17 cellular contexts compared by ENCODE assay signal in genomic region chr5:176524987-176525386, GRCh38. TPM values are rescaled to one million over a fixed set of nuclear protein-coding genes. Genes with fewer than 3 reads are reported as not detected.
DNase-seq lines count a peak whose midpoint lies in the region; ATAC-seq and TF ChIP-seq lines count a peak whose summit lies in the region.
"Had no signal": no experiment of that assay in that cellular context is flagged by ENCODE, and none has a peak within 500 bp of the region (broad histone marks: within the 10 kb centered on the region; RNA-seq: fewer than 3 reads in every experiment).

No MANE protein-coding gene starts in this region.

- peaks cover 35% of the 10 kb centered on the region for H3K4me1 Mint-ChIP-seq in CD8-positive, alpha-beta T cell (ENCODE audit: low read depth)
- H3K4me1 Mint-ChIP-seq in naive thymus-derived CD4-positive, alpha-beta T cell: peaks cover 7 to 54% (median 27%) of the 10 kb centered on the region in 7 donors
- no peaks in the 10 kb centered on the region for H3K4me1 Mint-ChIP-seq in type B pancreatic cell (ENCODE audit: unreplicated experiment)
- H3K4me1 Mint-ChIP-seq in effector memory CD8-positive, alpha-beta T cell (ENCODE audit: low read depth in 2 of 2): peaks cover 16 to 18% of the 10 kb centered on the region in 2 donors

- DNase-seq in CD8-positive, alpha-beta T cell: no peak
- DNase-seq in RWPE1 (ENCODE audit: low spot score) (no peak), type B pancreatic cell (ENCODE audit: extremely low spot score, unreplicated experiment) (no peak), NCI-H146 (lab: John Stamatoyannopoulos, UW) (no peak)
- no peak for DNase-seq in naive thymus-derived CD4-positive, alpha-beta T cell
- no peak for DNase-seq in effector memory CD8-positive, alpha-beta T cell
- DNase-seq: C1 segment of cervical spinal cord; CD4-positive, alpha-beta memory T cell; COR-L47; DMS153; DND-41; GDM1; HCEC 1CT; HFFc6 had no signal

- peaks cover 35% of the 10 kb centered on the region for H3K36me3 Mint-ChIP-seq in CD8-positive, alpha-beta T cell
- H3K36me3 Mint-ChIP-seq in naive thymus-derived CD4-positive, alpha-beta T cell: peaks cover 0 to 15% (median 4%) of the 10 kb centered on the region in 5 donors
- no peaks in the 10 kb centered on the region for H3K36me3 Mint-ChIP-seq in type B pancreatic cell
- peaks cover 36% of the 10 kb centered on the region for H3K36me3 Mint-ChIP-seq in effector memory CD8-positive, alpha-beta T cell (ENCODE audit: insufficient read depth)

- TF ChIP-seq CTCF in CD8-positive, alpha-beta T cell (IDR thresholded peaks at IDR 0.05): no peak
- no peak for TF ChIP-seq CTCF in RWPE1 (conservative IDR thresholded peaks at IDR 0.05; ENCODE audit: low read depth)
- no peak for TF ChIP-seq CTCF in type B pancreatic cell (conservative IDR thresholded peaks at IDR 0.05)

- no peaks in the 10 kb centered on the region for H3K9me3 Mint-ChIP-seq in CD8-positive, alpha-beta T cell
- H3K9me3 Mint-ChIP-seq in naive thymus-derived CD4-positive, alpha-beta T cell: peaks cover 0 to 2% (median 0%) of the 10 kb centered on the region in 11 donors
- no peaks in the 10 kb centered on the region for H3K9me3 Mint-ChIP-seq in type B pancreatic cell
- no peaks in the 10 kb centered on the region for H3K9me3 Mint-ChIP-seq in effector memory CD8-positive, alpha-beta T cell
- H3K9me3 Mint-ChIP-seq: HFFc6 had no signal

- ATAC-seq in CD8-positive, alpha-beta T cell: no peak
- ATAC-seq in naive thymus-derived CD4-positive, alpha-beta T cell: no peak
- no peak for ATAC-seq in HG03108 (IDR thresholded peaks at IDR 0.05; ENCODE audit: unreplicated experiment)
- no peak for ATAC-seq in effector memory CD8-positive, alpha-beta T cell (replicated peaks)

- intact Hi-C loops in CD8-positive, alpha-beta T cell (cut with DNase I, micrococcal nuclease): no loop called here
- intact Hi-C loops in naive thymus-derived CD4-positive, alpha-beta T cell (cut with micrococcal nuclease): loop anchor here in 1 of 2 donors (2.0 kb wide), 1 partner anchor 18 kb away; no protein-coding TSS in a partner anchor

- no peaks in the 10 kb centered on the region for H3K27me3 ChIP-seq in CD8-positive, alpha-beta T cell (ENCODE audit: insufficient read depth, low read length)
- no peaks in the 10 kb centered on the region for H3K27me3 ChIP-seq in naive thymus-derived CD4-positive, alpha-beta T cell (ENCODE audit: control insufficient read depth in 2 of 2, insufficient read depth in 2 of 2, low read length in 2 of 2)

- H3K27me3 Mint-ChIP-seq in CD8-positive, alpha-beta T cell (ENCODE audit: low read depth): no peaks in the 10 kb centered on the region
- H3K27me3 Mint-ChIP-seq in naive thymus-derived CD4-positive, alpha-beta T cell: no peaks in the 10 kb centered on the region
- no peaks in the 10 kb centered on the region for H3K27me3 Mint-ChIP-seq in type B pancreatic cell
- H3K27me3 Mint-ChIP-seq in effector memory CD8-positive, alpha-beta T cell: no peaks in the 10 kb centered on the region
- H3K27me3 Mint-ChIP-seq: B cell; CD4-positive, alpha-beta memory T cell had no signal

- H3K27ac Mint-ChIP-seq in CD8-positive, alpha-beta T cell: no peak overlapping the region
- peak overlapping the region in 5 of 9 donors; percentile 8 to 84 (median 32) for H3K27ac Mint-ChIP-seq in naive thymus-derived CD4-positive, alpha-beta T cell
- peak overlapping the region; percentile 5 for H3K27ac Mint-ChIP-seq in type B pancreatic cell
- H3K27ac Mint-ChIP-seq in effector memory CD8-positive, alpha-beta T cell: peak overlapping the region in 1 of 2 donors; percentile 46
- H3K27ac Mint-ChIP-seq: B cell, HFFc6 had no signal

- H3K4me3 ChIP-seq in CD8-positive, alpha-beta T cell (ENCODE audit: low read depth, low read length): no peak overlapping the region
- no peak overlapping the region for H3K4me3 ChIP-seq in naive thymus-derived CD4-positive, alpha-beta T cell (ENCODE audit: low read length)

- H3K4me3 Mint-ChIP-seq in CD8-positive, alpha-beta T cell: no peak overlapping the region
- H3K4me3 Mint-ChIP-seq in naive thymus-derived CD4-positive, alpha-beta T cell: no peak overlapping the region
- no peak overlapping the region for H3K4me3 Mint-ChIP-seq in type B pancreatic cell
- H3K4me3 Mint-ChIP-seq in effector memory CD8-positive, alpha-beta T cell: no peak overlapping the region
- H3K4me3 Mint-ChIP-seq: B cell; CD4-positive, alpha-beta memory T cell; HFFc6 had no signal

- no peaks in the 10 kb centered on the region for H3K9me3 ChIP-seq in CD8-positive, alpha-beta T cell (ENCODE audit: low read length)
- H3K9me3 ChIP-seq in naive thymus-derived CD4-positive, alpha-beta T cell (ENCODE audit: control insufficient read depth in 2 of 3, low read length in 3 of 3): no peaks in the 10 kb centered on the region

- peak overlapping the region; percentile 5 for H3K27ac ChIP-seq in CD8-positive, alpha-beta T cell (ENCODE audit: low read depth, low read length)
- peak overlapping the region; percentile 76; the same call in 1 of the 2 replicates for H3K27ac ChIP-seq in RWPE1
- H3K27ac ChIP-seq in naive thymus-derived CD4-positive, alpha-beta T cell (ENCODE audit: low read depth, low read length): no peak overlapping the region
- H3K27ac ChIP-seq: HL-60 had no signal

- POLR2A ChIA-PET in CD8-positive, alpha-beta T cell (lab: Charles Lee): interaction anchor here (0.8 to 3.1 kb wide), 4 partner anchors 8 to 148 kb away, joined by 3 to 23 read pairs (median 4); partner anchors contain the start of gene RNF44
- POLR2A ChIA-PET in RWPE1 (lab: Yijun Ruan, JAX; ENCODE audit: low non-redundant PET): no interaction called here
- POLR2A ChIA-PET in naive thymus-derived CD4-positive, alpha-beta T cell (lab: Charles Lee): interaction anchor here (0.9 to 15.9 kb wide), 4 partner anchors 9 to 77 kb away, joined by 3 to 251 read pairs (median 4); partner anchors contain the start of genes CDHR2, FAF2 and RNF44

- CTCF ChIA-PET in CD8-positive, alpha-beta T cell (lab: Charles Lee): interaction anchor here (1.0 to 1.3 kb wide), 2 partner anchors 15 to 18 kb away, joined by 3 read pairs; no protein-coding TSS in a partner anchor
- CTCF ChIA-PET in RWPE1 (lab: Yijun Ruan, JAX): no interaction called here
- CTCF ChIA-PET in naive thymus-derived CD4-positive, alpha-beta T cell (lab: Charles Lee): interaction anchor here (0.9 kb wide), 1 partner anchor 29 kb away, joined by 3 read pairs; no protein-coding TSS in a partner anchor

- peaks cover 22% of the 10 kb centered on the region for H3K36me3 ChIP-seq in CD8-positive, alpha-beta T cell (ENCODE audit: insufficient read depth, low read length)
- H3K36me3 ChIP-seq in naive thymus-derived CD4-positive, alpha-beta T cell (ENCODE audit: control insufficient read depth in 2 of 3, insufficient read depth in 3 of 3, low read length in 3 of 3): peaks cover 11 to 29% (median 14%) of the 10 kb centered on the region in 3 experiments

- peaks cover 28% of the 10 kb centered on the region for H3K4me1 ChIP-seq in CD8-positive, alpha-beta T cell (ENCODE audit: insufficient read depth, low read length)
- peaks cover 10 to 11% of the 10 kb centered on the region in 2 donors for H3K4me1 ChIP-seq in naive thymus-derived CD4-positive, alpha-beta T cell (ENCODE audit: control insufficient read depth in 2 of 2, insufficient read depth in 2 of 2, low read length in 2 of 2)

RNA-seq across cellular contexts. Expression of gene RNF44, which starts 12.2 kb away (rescaled TPM):
- 100 to 1,000 TPM; 199 to 216 TPM for total RNA-seq in CD8-positive, alpha-beta T cell
- 100 to 1,000 TPM; 145 to 305 (median 280) TPM for total RNA-seq in naive thymus-derived CD4-positive, alpha-beta T cell
- 1 to 10 TPM; 3.3 to 5.0 TPM for polyA plus RNA-seq in naive thymus-derived CD4-positive, alpha-beta T cell
- 85.8 and 103 TPM in 2 replicates for total RNA-seq in type B pancreatic cell (ENCODE audit: low replicate concordance)

RNA-seq across cellular contexts. Expression of gene CDHR2, which starts 24.2 kb away (rescaled TPM):
- total RNA-seq in CD8-positive, alpha-beta T cell: 1 to 10 TPM; 1.2 to 2.2 TPM
- total RNA-seq in naive thymus-derived CD4-positive, alpha-beta T cell: 1 to 10 TPM; 1.0 to 3.3 (median 2.5) TPM
- not detected for polyA plus RNA-seq in naive thymus-derived CD4-positive, alpha-beta T cell
- 4.1 TPM in 2 replicates for total RNA-seq in type B pancreatic cell (ENCODE audit: low replicate concordance)
- total RNA-seq: HFFc6 had no signal
- polyA plus RNA-seq: CD4-positive, alpha-beta memory T cell had no signal
